1 cellular context compared by ENCODE assay signal in the genomic region with DNA sequence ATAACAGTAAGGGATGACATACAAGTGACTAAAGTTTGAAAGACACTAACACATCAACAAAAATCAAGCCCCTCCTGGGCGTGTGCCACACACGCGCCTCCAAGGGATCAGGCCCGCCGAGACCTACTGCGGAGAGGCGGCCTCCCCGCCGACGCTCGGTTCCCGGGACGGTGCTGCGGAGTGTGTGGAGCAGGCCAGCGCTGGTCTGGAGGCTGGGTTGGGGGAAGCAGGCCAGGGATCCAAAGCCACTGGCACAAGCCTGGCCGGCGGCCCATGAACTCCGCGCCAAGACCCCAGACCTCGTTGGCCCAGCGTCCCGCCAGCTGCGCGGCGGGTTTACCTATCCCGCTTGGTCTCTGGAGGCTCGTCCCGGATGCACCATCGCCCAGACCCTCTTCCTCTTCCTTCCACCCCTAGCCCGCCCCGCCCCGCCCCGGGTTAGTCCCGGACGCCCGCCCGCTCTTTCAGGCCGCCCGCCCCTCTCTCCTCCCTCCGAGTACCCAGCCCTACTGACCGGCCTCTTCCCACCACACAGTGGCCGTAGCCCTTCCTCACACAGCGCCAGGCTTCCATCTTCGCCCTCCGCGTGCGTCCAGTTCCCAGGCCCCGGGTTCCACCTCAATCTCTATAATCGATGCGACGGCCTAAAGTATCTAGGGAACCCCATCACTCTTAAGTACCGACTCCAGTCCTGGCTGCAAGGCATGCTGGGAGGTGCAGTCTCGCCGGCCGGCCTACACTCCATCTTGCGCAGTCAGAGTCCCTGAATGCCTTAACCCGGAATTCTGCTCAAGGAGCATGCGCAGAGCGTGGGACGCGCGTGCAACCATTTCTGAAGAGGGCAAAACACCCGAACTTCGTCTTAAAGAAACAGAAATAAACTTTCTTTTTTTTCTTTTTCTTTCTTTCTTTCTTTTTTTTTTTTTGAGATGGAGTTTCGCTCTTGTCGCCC.
A peak's percentile ranks its signal among the peaks of the same experiment; 100 is the strongest.
TF ChIP-seq lines count a peak whose summit lies in the region.

A gene with protein sequence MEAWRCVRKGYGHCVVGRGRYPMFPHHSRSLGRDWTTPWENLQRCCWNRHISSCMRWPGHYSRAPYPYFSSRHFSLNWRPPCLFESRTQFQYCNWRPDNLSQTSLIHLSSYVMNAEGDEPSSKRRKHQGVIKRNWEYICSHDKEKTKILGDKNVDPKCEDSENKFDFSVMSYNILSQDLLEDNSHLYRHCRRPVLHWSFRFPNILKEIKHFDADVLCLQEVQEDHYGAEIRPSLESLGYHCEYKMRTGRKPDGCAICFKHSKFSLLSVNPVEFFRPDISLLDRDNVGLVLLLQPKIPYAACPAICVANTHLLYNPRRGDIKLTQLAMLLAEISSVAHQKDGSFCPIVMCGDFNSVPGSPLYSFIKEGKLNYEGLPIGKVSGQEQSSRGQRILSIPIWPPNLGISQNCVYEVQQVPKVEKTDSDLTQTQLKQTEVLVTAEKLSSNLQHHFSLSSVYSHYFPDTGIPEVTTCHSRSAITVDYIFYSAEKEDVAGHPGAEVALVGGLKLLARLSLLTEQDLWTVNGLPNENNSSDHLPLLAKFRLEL (minus strand): TSS at position 769 of the 952 bp plus-strand sequence. CDS start 196 bp downstream, at position 573.

TF ChIP-seq in A549, 52 proteins besides CTCF, POLR2A, EP300 and RAD21 (continued from another document):
- TF ChIP-seq, protein P1, sequence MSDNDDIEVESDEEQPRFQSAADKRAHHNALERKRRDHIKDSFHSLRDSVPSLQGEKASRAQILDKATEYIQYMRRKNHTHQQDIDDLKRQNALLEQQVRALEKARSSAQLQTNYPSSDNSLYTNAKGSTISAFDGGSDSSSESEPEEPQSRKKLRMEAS (IDR thresholded peaks at IDR 0.05) = peak; percentile 55
- peak; percentile 48; the same call in 1 of the 2 replicates for TF ChIP-seq MYC (IDR thresholded peaks at IDR 0.05; ENCODE audit: borderline replicate concordance, low read length)
- TF ChIP-seq PHF8 (IDR thresholded peaks at IDR 0.05; ENCODE audit: borderline replicate concordance, low read depth) = peak; percentile 54
- TF ChIP-seq, protein P2, sequence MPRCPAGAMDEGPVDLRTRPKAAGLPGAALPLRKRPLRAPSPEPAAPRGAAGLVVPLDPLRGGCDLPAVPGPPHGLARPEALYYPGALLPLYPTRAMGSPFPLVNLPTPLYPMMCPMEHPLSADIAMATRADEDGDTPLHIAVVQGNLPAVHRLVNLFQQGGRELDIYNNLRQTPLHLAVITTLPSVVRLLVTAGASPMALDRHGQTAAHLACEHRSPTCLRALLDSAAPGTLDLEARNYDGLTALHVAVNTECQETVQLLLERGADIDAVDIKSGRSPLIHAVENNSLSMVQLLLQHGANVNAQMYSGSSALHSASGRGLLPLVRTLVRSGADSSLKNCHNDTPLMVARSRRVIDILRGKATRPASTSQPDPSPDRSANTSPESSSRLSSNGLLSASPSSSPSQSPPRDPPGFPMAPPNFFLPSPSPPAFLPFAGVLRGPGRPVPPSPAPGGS (IDR thresholded peaks at IDR 0.05) = 0 out of 3 replicates have a peak, but pooled peaks have one; percentile 53
- TF ChIP-seq ESRRA (IDR thresholded peaks at IDR 0.05; ENCODE audit: borderline replicate concordance, low read length) = no peak
- TF ChIP-seq ZFP36 (IDR thresholded peaks at IDR 0.05; ENCODE audit: borderline replicate concordance, partially characterized antibody) = no peak
